Comparison of ENCODE assay signal across 8 cellular contexts in genomic region chr3:32817561-32818430, GRCh38. TPM values are rescaled to one million over a fixed set of nuclear protein-coding genes. Genes with fewer than 3 reads are reported as not detected.
DNase-seq lines count a peak whose midpoint lies in the region; ATAC-seq and TF ChIP-seq lines count a peak whose summit lies in the region.

Gene TRIM71 (plus strand): TSS chr3:32817997. CDS start chr3:32818081, 84 bp downstream.

- H3K4me1 ChIP-seq in ascending aorta (peaks cover 5 to 14% of the 10 kb centered on the region in 2 donors), tibial nerve (peaks cover 0 to 37% (median 7%) of the 10 kb centered on the region in 4 donors)

- TF ChIP-seq POLR2A in tibial nerve (IDR thresholded peaks at IDR 0.05): no peak

- H3K9me3 Mint-ChIP-seq in CD14-positive monocyte (peaks cover 0 to 23% (median 9%) of the 10 kb centered on the region in 7 donors), memory B cell (no peaks in the 10 kb centered on the region)

- H3K27me3 Mint-ChIP-seq in CD14-positive monocyte (ENCODE audit: low read depth in 3 of 3) (peaks cover 38 to 61% (median 43%) of the 10 kb centered on the region in 3 donors), memory B cell (peaks cover 16% of the 10 kb centered on the region)

- no peak for DNase-seq in CD14-positive monocyte (ENCODE audit: low spot score)
- DNase-seq in ascending aorta (ENCODE audit: low spot score in 2 of 2): no peak
- peak in 1 of 2 donors; percentile 12 for DNase-seq in memory B cell (ENCODE audit: low spot score in 2 of 2)
- no peak for DNase-seq in tibial nerve (ENCODE audit: low spot score in 2 of 2)
- DNase-seq in SW480 (ENCODE audit: low spot score): no peak
- no peak for DNase-seq in NCI-H187 (lab: John Stamatoyannopoulos, UW)

- peak within 1 kb of the TSS; percentile 51 to 62 for H3K4me3 ChIP-seq in ascending aorta
- H3K4me3 ChIP-seq in tibial nerve: peak within 1 kb of the TSS; percentile 25 to 54 (median 30)

- ATAC-seq in HG03175 (IDR thresholded peaks at IDR 0.05; ENCODE audit: unreplicated experiment) (peak; percentile 32), memory B cell (ENCODE audit: low read depth) (no peak), GM18868 (IDR thresholded peaks at IDR 0.05; ENCODE audit: unreplicated experiment) (no peak)

- H3K4me3 Mint-ChIP-seq in CD14-positive monocyte: peak within 1 kb of the TSS; percentile 92 to 97
- peak within 1 kb of the TSS; percentile 73 for H3K4me3 Mint-ChIP-seq in memory B cell

- H3K4me1 Mint-ChIP-seq in CD14-positive monocyte: peaks cover 50% of the 10 kb centered on the region
- peaks cover 10% of the 10 kb centered on the region for H3K4me1 Mint-ChIP-seq in memory B cell

- TF ChIP-seq CTCF in CD14-positive monocyte (IDR thresholded peaks at IDR 0.05): no peak
- no peak for TF ChIP-seq CTCF in ascending aorta (IDR thresholded peaks at IDR 0.05)
- no peak for TF ChIP-seq CTCF in tibial nerve (IDR thresholded peaks at IDR 0.05)

- H3K27me3 ChIP-seq in ascending aorta (peaks cover 11% of the 10 kb centered on the region), tibial nerve (peaks cover 2 to 66% of the 10 kb centered on the region in 2 donors)

- H3K27ac ChIP-seq in ascending aorta (no peak within 1 kb of the TSS), tibial nerve (no peak within 1 kb of the TSS)

- intact Hi-C loops in CD14-positive monocyte (cut with micrococcal nuclease) (no loop called here), ascending aorta (cut with DNase I) (no loop called here)

- H3K27ac Mint-ChIP-seq in CD14-positive monocyte: peak within 1 kb of the TSS in 2 of 7 donors; percentile 43 to 77
- H3K27ac Mint-ChIP-seq in memory B cell: no peak within 1 kb of the TSS

- WGBS in tibial nerve, 2 donors: 1 to 2% methylated on average over 37 of the region's 88 CpGs

- H3K36me3 Mint-ChIP-seq in CD14-positive monocyte (peaks cover 13 to 14% of the 10 kb centered on the region in 2 donors), memory B cell (no peaks in the 10 kb centered on the region)

- TF ChIP-seq EP300 in tibial nerve (IDR thresholded peaks at IDR 0.05): no peak

- H3K9me3 ChIP-seq in ascending aorta (no peaks in the 10 kb centered on the region), tibial nerve (no peaks in the 10 kb centered on the region)

- H3K36me3 ChIP-seq in ascending aorta: no peaks in the 10 kb centered on the region
- H3K36me3 ChIP-seq in tibial nerve: no peaks in the 10 kb centered on the region

RNA-seq across cellular contexts. Expression of gene TRIM71, which starts in this region (rescaled TPM):
- polyA plus RNA-seq in CD14-positive monocyte: under 1 TPM; 0.02 to 0.06 TPM
- not detected for total RNA-seq in ascending aorta
- under 1 TPM; under 0.01 to 0.59 (median 0.32) TPM for total RNA-seq in tibial nerve
